In the genomic region with DNA sequence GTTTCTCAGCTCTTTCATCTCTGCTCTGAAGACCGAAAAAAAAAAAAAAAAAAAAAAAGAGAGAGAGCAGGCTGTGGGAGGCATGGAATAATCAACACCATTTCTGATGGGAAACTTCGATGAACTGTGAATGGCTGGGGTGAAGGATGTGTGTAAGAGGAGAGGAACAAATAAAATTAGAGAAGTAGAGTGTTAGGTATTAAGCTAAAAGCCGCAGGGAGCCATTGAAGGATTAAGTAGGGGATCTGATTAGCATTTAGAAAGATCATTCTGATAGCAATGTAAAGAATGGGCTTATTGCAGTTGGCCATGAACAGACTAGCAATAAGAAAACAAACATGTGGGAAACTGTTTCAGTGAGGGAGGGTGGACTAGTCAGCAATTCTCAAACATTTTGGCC, we compare ENCODE assay signal across 20 cellular contexts.
"Had no signal": no experiment of that assay in that cellular context is flagged by ENCODE, and none has a peak within 500 bp of the region (broad histone marks: within the 10 kb centered on the region; RNA-seq: fewer than 3 reads in every experiment).

No MANE protein-coding gene starts in this region.

- H3K27me3 ChIP-seq: breast epithelium, gastrocnemius medialis, neutrophil, upper lobe of left lung had no signal

- H3K27ac ChIP-seq: breast epithelium, gastrocnemius medialis, neutrophil, upper lobe of left lung, WERI-Rb-1 had no signal

- H3K36me3 Mint-ChIP-seq: activated CD8-positive, alpha-beta memory T cell treated with anti-CD3 and anti-CD28 coated beads, Interleukin-2, amount 10 ng/mL, durations not matched to agents 7 days and 5 days; naive thymus-derived CD8-positive, alpha-beta T cell had no signal

- H3K4me1 Mint-ChIP-seq: activated CD8-positive, alpha-beta memory T cell treated with anti-CD3 and anti-CD28 coated beads, Interleukin-2, amount 10 ng/mL, durations not matched to agents 7 days and 5 days; activated naive CD8-positive, alpha-beta T cell treated with anti-CD3 and anti-CD28 coated beads, Interleukin-2, amount 50 U/mL, for 24 hours had no signal

- ATAC-seq: activated CD8-positive, alpha-beta memory T cell treated with anti-CD3 and anti-CD28 coated beads, Interleukin-2, amount 10 ng/mL, durations not matched to agents 7 days and 5 days; activated naive CD8-positive, alpha-beta T cell treated with anti-CD3 and anti-CD28 coated beads, Interleukin-2, amount 50 U/mL, for 24 hours; effector memory CD8-positive, alpha-beta T cell; gastrocnemius medialis; naive thymus-derived CD8-positive, alpha-beta T cell; stimulated activated naive CD8-positive, alpha-beta T cell treated with anti-CD3 and anti-CD28 coated beads, Interleukin-15, Interleukin-2, amounts not matched to agents 100 U/mL and 50 U/mL, for 24 hours; T-helper 17 cell had no signal

- H3K27ac Mint-ChIP-seq: activated CD8-positive, alpha-beta memory T cell treated with anti-CD3 and anti-CD28 coated beads, Interleukin-2, amount 10 ng/mL, durations not matched to agents 7 days and 5 days; activated naive CD4-positive, alpha-beta T cell treated with anti-CD3 and anti-CD28 coated beads for 36 hours; activated naive CD8-positive, alpha-beta T cell treated with anti-CD3 and anti-CD28 coated beads, Interleukin-2, amount 50 U/mL, for 24 hours; activated T-helper 2 cell treated with anti-CD3 and anti-CD28 coated beads, Interferon-gamma antibody, Interleukin-2, Interleukin-4, amounts not matched to agents 10 μg/mL and 5 μg/mL and 100 μg/mL, durations not matched to agents 14 hours and 24 hours and 36 hours; dendritic cell treated with granulocyte-macrophage colony-stimulating factor and Interleukin-4, amounts not matched to agents 40 ng/mL and 50 ng/mL, for 4 days; effector memory CD8-positive, alpha-beta T cell; naive thymus-derived CD8-positive, alpha-beta T cell; T-helper 17 cell had no signal

- H3K9me3 ChIP-seq: breast epithelium, gastrocnemius medialis, neutrophil, upper lobe of left lung had no signal

- H3K27me3 Mint-ChIP-seq: activated naive CD8-positive, alpha-beta T cell treated with anti-CD3 and anti-CD28 coated beads, Interleukin-2, amount 50 U/mL, for 24 hours had no signal

- H3K9me3 Mint-ChIP-seq: activated naive CD4-positive, alpha-beta T cell treated with anti-CD3 and anti-CD28 coated beads for 36 hours; activated naive CD8-positive, alpha-beta T cell treated with anti-CD3 and anti-CD28 coated beads, Interleukin-2, amount 50 U/mL, for 24 hours; activated T-helper 2 cell treated with anti-CD3 and anti-CD28 coated beads, Interferon-gamma antibody, Interleukin-2, Interleukin-4, amounts not matched to agents 10 μg/mL and 5 μg/mL and 100 μg/mL, durations not matched to agents 14 hours and 24 hours and 36 hours; dendritic cell treated with granulocyte-macrophage colony-stimulating factor and Interleukin-4, amounts not matched to agents 40 ng/mL and 50 ng/mL, for 4 days; effector memory CD8-positive, alpha-beta T cell; naive thymus-derived CD8-positive, alpha-beta T cell had no signal

- H3K4me1 ChIP-seq: breast epithelium, gastrocnemius medialis had no signal

- H3K36me3 ChIP-seq: breast epithelium, gastrocnemius medialis, neutrophil, upper lobe of left lung, WERI-Rb-1 had no signal

- H3K4me3 Mint-ChIP-seq: activated CD8-positive, alpha-beta memory T cell treated with anti-CD3 and anti-CD28 coated beads, Interleukin-2, amount 10 ng/mL, durations not matched to agents 7 days and 5 days; activated naive CD4-positive, alpha-beta T cell treated with anti-CD3 and anti-CD28 coated beads for 36 hours; activated naive CD8-positive, alpha-beta T cell treated with anti-CD3 and anti-CD28 coated beads, Interleukin-2, amount 50 U/mL, for 24 hours; dendritic cell treated with granulocyte-macrophage colony-stimulating factor and Interleukin-4, amounts not matched to agents 40 ng/mL and 50 ng/mL, for 4 days; effector memory CD8-positive, alpha-beta T cell; naive thymus-derived CD8-positive, alpha-beta T cell; T-helper 17 cell had no signal

- FAIRE-seq: islet of Langerhans had no signal

- DNase-seq: activated CD4-positive, alpha-beta T cell treated with anti-CD3 and anti-CD28 coated beads, Interleukin-2, amount 50 U/mL, for 48 hours; activated CD8-positive, alpha-beta memory T cell treated with anti-CD3 and anti-CD28 coated beads, Interleukin-2, amount 10 ng/mL, durations not matched to agents 7 days and 5 days; activated naive CD4-positive, alpha-beta T cell treated with anti-CD3 and anti-CD28 coated beads for 36 hours; activated naive CD8-positive, alpha-beta T cell treated with anti-CD3 and anti-CD28 coated beads, Interleukin-2, amount 50 U/mL, for 24 hours; activated T-cell treated with anti-CD3 and anti-CD28 coated beads, Interleukin-2, amount 50 U/mL, for 1 hour; cerebellar nuclear complex; effector memory CD8-positive, alpha-beta T cell; gastrocnemius medialis; naive thymus-derived CD8-positive, alpha-beta T cell; stimulated activated CD4-positive, alpha-beta T cell treated with anti-CD3 and anti-CD28 coated beads, Interleukin-4, amount 100 ng/mL, for 24 hours; stimulated activated naive CD8-positive, alpha-beta T cell treated with anti-CD3 and anti-CD28 coated beads, Interleukin-15, Interleukin-2, amounts not matched to agents 100 U/mL and 50 U/mL, for 24 hours; T-helper 17 cell; WERI-Rb-1 had no signal

- H3K4me3 ChIP-seq: breast epithelium, gastrocnemius medialis, skin epidermis, upper lobe of left lung had no signal
